In the genomic region with DNA sequence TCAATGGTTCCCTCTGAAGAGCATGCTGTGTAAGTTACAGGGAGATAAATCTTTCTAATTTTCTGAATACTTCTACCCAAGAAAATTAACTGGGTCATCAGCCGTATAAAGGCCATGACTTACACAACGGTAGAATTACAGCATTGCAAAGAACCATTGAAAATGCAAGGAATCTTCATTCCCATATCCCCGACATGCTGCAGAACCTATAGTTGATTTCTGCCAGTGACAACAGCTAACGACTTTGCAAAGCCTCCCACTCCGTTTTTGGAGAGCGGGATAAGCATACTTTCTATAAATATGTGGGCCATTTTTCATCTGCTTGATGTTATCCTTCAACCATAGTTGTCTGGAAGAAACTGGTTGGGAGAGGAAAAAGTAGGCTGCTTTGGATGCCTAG, we compare ENCODE assay signal across 30 cellular contexts. TPM values are rescaled to one million over a fixed set of nuclear protein-coding genes. Genes with fewer than 3 reads are reported as not detected.
"Had no signal": no experiment of that assay in that cellular context is flagged by ENCODE, and none has a peak within 500 bp of the region (broad histone marks: within the 10 kb centered on the region; RNA-seq: fewer than 3 reads in every experiment).

No MANE protein-coding gene starts in this region.

- H3K4me1 ChIP-seq: lower lobe of right lung, parathyroid adenoma, spleen, upper lobe of left lung had no signal

- H3K27me3 ChIP-seq: stomach, suprapubic skin, tibial artery, upper lobe of left lung had no signal

- H3K27ac ChIP-seq: lower lobe of right lung, parathyroid adenoma, spleen, suprapubic skin, upper lobe of left lung had no signal

- H2AFZ ChIP-seq: parathyroid adenoma had no signal

- ATAC-seq: left cardiac atrium; left lobe of liver; left ventricle myocardium superior; lower lobe of right lung; naive thymus-derived CD8-positive, alpha-beta T cell; right cardiac atrium; sciatic nerve; stimulated activated naive B cell treated with anti-CD40 and anti-IgM and Interleukin-4, amounts not matched to agents 10 μg/mL and 1 μg/mL and 100 μg/mL, for 72 hours; stimulated activated naive CD8-positive, alpha-beta T cell treated with anti-CD3 and anti-CD28 coated beads, Interleukin-15, Interleukin-2, amounts not matched to agents 100 U/mL and 50 U/mL, for 24 hours had no signal

- DNase-seq: head of caudate nucleus; hippocampal formation; kidney glomerular epithelial cell; left cardiac atrium; left ventricle myocardium superior; lower lobe of right lung; mammary epithelial cell; mesenchymal stem cell; naive thymus-derived CD8-positive, alpha-beta T cell; nucleus accumbens; retina; right cardiac atrium; small intestine; spleen; stimulated activated CD4-positive, alpha-beta T cell treated with anti-CD3 and anti-CD28 coated beads, Interleukin-1b, Interleukin-23, amount 100 ng/mL, for 48 hours; stimulated activated CD4-positive, alpha-beta T cell treated with anti-CD3 and anti-CD28 coated beads, Interleukin-2, amount 100 ng/mL, for 48 hours; stimulated activated naive B cell treated with anti-CD40 and anti-IgM and Interleukin-4, amounts not matched to agents 10 μg/mL and 1 μg/mL and 100 μg/mL, for 72 hours; stimulated activated naive CD8-positive, alpha-beta T cell treated with anti-CD3 and anti-CD28 coated beads, Interleukin-15, Interleukin-2, amounts not matched to agents 100 U/mL and 50 U/mL, for 24 hours; stomach; tibial artery; upper lobe of left lung had no signal

- H3K4me3 ChIP-seq: lower lobe of right lung, spleen, stomach, suprapubic skin, thoracic aorta, tibial artery, upper lobe of left lung had no signal

- H3K36me3 ChIP-seq: lower lobe of right lung, spleen, suprapubic skin, upper lobe of left lung had no signal

- H3K79me2 ChIP-seq: parathyroid adenoma had no signal

- H3K9me3 ChIP-seq: lower lobe of right lung, spleen, stomach, suprapubic skin, thoracic aorta, tibial artery, upper lobe of left lung had no signal

RNA-seq across cellular contexts. Expression of gene PCA3, which starts 56.2 kb away (rescaled TPM):
- total RNA-seq: left cardiac atrium; left ventricle myocardium superior; lower lobe of right lung; mammary epithelial cell; mesothelial cell of epicardium; naive thymus-derived CD8-positive, alpha-beta T cell; neural crest cell; osteocyte; thoracic aorta had no signal
- polyA plus RNA-seq: keratinocyte; mammary epithelial cell; naive thymus-derived CD8-positive, alpha-beta T cell; spleen; stomach had no signal
